Comparison of ENCODE assay signal across 14 cellular contexts in genomic region chr3:113111308-113111707, GRCh38.
DNase-seq lines count a peak whose midpoint lies in the region; ATAC-seq, FAIRE-seq and TF ChIP-seq lines count a peak whose summit lies in the region.
"Had no signal": no experiment of that assay in that cellular context is flagged by ENCODE, and none has a peak within 500 bp of the region (broad histone marks: within the 10 kb centered on the region; RNA-seq: fewer than 3 reads in every experiment).

No MANE protein-coding gene starts in this region.

- H3K27me3 Mint-ChIP-seq in activated T-helper 17 cell treated with anti-CD3 and anti-CD28 coated beads, Interleukin-2, amount 50 U/mL, for 72 hours: no peaks in the 10 kb centered on the region
- H3K27me3 Mint-ChIP-seq in naive thymus-derived CD4-positive, alpha-beta T cell: no peaks in the 10 kb centered on the region
- H3K27me3 Mint-ChIP-seq: memory B cell had no signal

- H3K27me3 ChIP-seq in naive thymus-derived CD4-positive, alpha-beta T cell (ENCODE audit: control insufficient read depth in 2 of 2, insufficient read depth in 2 of 2, low read length in 2 of 2): no peaks in the 10 kb centered on the region
- H3K27me3 ChIP-seq: tibial artery had no signal

- H3K27ac ChIP-seq in naive thymus-derived CD4-positive, alpha-beta T cell (ENCODE audit: low read depth, low read length): no peak overlapping the region
- H3K27ac ChIP-seq: tibial artery had no signal

- no peaks in the 10 kb centered on the region for H3K4me1 Mint-ChIP-seq in activated T-helper 17 cell treated with anti-CD3 and anti-CD28 coated beads, Interleukin-2, amount 50 U/mL, for 72 hours
- peaks cover 0 to 9% (median 4%) of the 10 kb centered on the region in 7 donors for H3K4me1 Mint-ChIP-seq in naive thymus-derived CD4-positive, alpha-beta T cell
- H3K4me1 Mint-ChIP-seq: memory B cell had no signal

- no peak overlapping the region for H3K27ac Mint-ChIP-seq in activated T-helper 17 cell treated with anti-CD3 and anti-CD28 coated beads, Interleukin-2, amount 50 U/mL, for 72 hours
- H3K27ac Mint-ChIP-seq in naive thymus-derived CD4-positive, alpha-beta T cell: peak overlapping the region in 2 of 9 donors; percentile 22 to 46
- H3K27ac Mint-ChIP-seq: memory B cell had no signal

- H3K36me3 ChIP-seq in naive thymus-derived CD4-positive, alpha-beta T cell (ENCODE audit: control insufficient read depth in 2 of 3, insufficient read depth in 3 of 3, low read length in 3 of 3): no peaks in the 10 kb centered on the region
- H3K36me3 ChIP-seq: tibial artery had no signal

- intact Hi-C loops in naive thymus-derived CD4-positive, alpha-beta T cell (cut with micrococcal nuclease): no loop called here

- no peak overlapping the region for H3K4me3 Mint-ChIP-seq in activated T-helper 17 cell treated with anti-CD3 and anti-CD28 coated beads, Interleukin-2, amount 50 U/mL, for 72 hours
- H3K4me3 Mint-ChIP-seq in naive thymus-derived CD4-positive, alpha-beta T cell: no peak overlapping the region
- H3K4me3 Mint-ChIP-seq: memory B cell had no signal

- no peak for FAIRE-seq in H54 (lab: Jason Lieb, UNC)
- FAIRE-seq: HTR-8/SVneo had no signal

- CTCF ChIA-PET in naive thymus-derived CD4-positive, alpha-beta T cell (lab: Charles Lee): no interaction called here

- peak; percentile 83 for ATAC-seq in activated T-helper 17 cell treated with anti-CD3 and anti-CD28 coated beads, Interleukin-2, amount 50 U/mL, for 72 hours (replicated peaks)
- ATAC-seq in naive thymus-derived CD4-positive, alpha-beta T cell: peak; percentile 47
- ATAC-seq in HG02852 (IDR thresholded peaks at IDR 0.05; ENCODE audit: unreplicated experiment): no peak
- no peak for ATAC-seq in GM18858 (IDR thresholded peaks at IDR 0.05; ENCODE audit: unreplicated experiment)

- H3K4me3 ChIP-seq in Jurkat, Clone E6-1 (ENCODE audit: low read length): no peak overlapping the region
- H3K4me3 ChIP-seq in naive thymus-derived CD4-positive, alpha-beta T cell (ENCODE audit: low read length): no peak overlapping the region
- H3K4me3 ChIP-seq: tibial artery had no signal

- no peak for TF ChIP-seq POLR2A in H54 (IDR thresholded peaks at IDR 0.05; ENCODE audit: low read depth, low read length)

- no peaks in the 10 kb centered on the region for H3K36me3 Mint-ChIP-seq in activated T-helper 17 cell treated with anti-CD3 and anti-CD28 coated beads, Interleukin-2, amount 50 U/mL, for 72 hours (ENCODE audit: low read depth)
- peaks cover 0 to 25% (median 0%) of the 10 kb centered on the region in 5 donors for H3K36me3 Mint-ChIP-seq in naive thymus-derived CD4-positive, alpha-beta T cell
- H3K36me3 Mint-ChIP-seq: memory B cell had no signal

- no peaks in the 10 kb centered on the region for H3K4me1 ChIP-seq in naive thymus-derived CD4-positive, alpha-beta T cell (ENCODE audit: control insufficient read depth in 2 of 2, insufficient read depth in 2 of 2, low read length in 2 of 2)
- H3K4me1 ChIP-seq: tibial artery had no signal

- no peaks in the 10 kb centered on the region for H3K9me3 ChIP-seq in naive thymus-derived CD4-positive, alpha-beta T cell (ENCODE audit: control insufficient read depth in 2 of 3, low read length in 3 of 3)
- H3K9me3 ChIP-seq: tibial artery had no signal

- peak; percentile 5 for DNase-seq in NK-92 treated with Interleukin-12 subunit alpha and Interleukin-12 subunit beta, amount 100 ng/mL, for 24 hours (lab: John Stamatoyannopoulos, UW)
- DNase-seq in NK-92 (lab: John Stamatoyannopoulos, UW; ENCODE audit: unreplicated experiment) (no peak), H54 (ENCODE audit: insufficient read length, low spot score) (no peak)
- peak; percentile 56 for DNase-seq in Jurkat, Clone E6-1 (ENCODE audit: low read depth, low spot score)
- DNase-seq in naive thymus-derived CD4-positive, alpha-beta T cell: peak in 1 of 9 donors; percentile 30
- DNase-seq: 8988T; activated CD4-positive, CD25-positive, alpha-beta regulatory T cell treated with anti-CD3 and anti-CD28 coated beads, Interleukin-2, amount 50 U/mL, for 72 hours; NCI-H1436 treated with DMSO at 0.1 percent for 48 hours; tibial artery had no signal

- POLR2A ChIA-PET in naive thymus-derived CD4-positive, alpha-beta T cell (lab: Charles Lee): no interaction called here

- H3K9me3 Mint-ChIP-seq in activated T-helper 17 cell treated with anti-CD3 and anti-CD28 coated beads, Interleukin-2, amount 50 U/mL, for 72 hours: no peaks in the 10 kb centered on the region
- peaks cover 0 to 2% (median 0%) of the 10 kb centered on the region in 11 donors for H3K9me3 Mint-ChIP-seq in naive thymus-derived CD4-positive, alpha-beta T cell
- H3K9me3 Mint-ChIP-seq: memory B cell had no signal

Comparison
In these comparisons a context has a peak if more than half of its experiments do, and no peak if none do; other contexts are left out.
1. DNase-seq: peak in NK-92 treated with Interleukin-12 subunit alpha and Interleukin-12 subunit beta, amount 100 ng/mL, for 24 hours (single experiment) and Jurkat, Clone E6-1 (single experiment); none in NK-92 (single experiment) and H54 (single experiment).
2. ATAC-seq: peak in activated T-helper 17 cell treated with anti-CD3 and anti-CD28 coated beads, Interleukin-2, amount 50 U/mL, for 72 hours (single experiment) and naive thymus-derived CD4-positive, alpha-beta T cell (single experiment); none in HG02852 (single experiment) and GM18858 (single experiment).